Comparison of ENCODE assay signal across 38 cellular contexts in the genomic region with DNA sequence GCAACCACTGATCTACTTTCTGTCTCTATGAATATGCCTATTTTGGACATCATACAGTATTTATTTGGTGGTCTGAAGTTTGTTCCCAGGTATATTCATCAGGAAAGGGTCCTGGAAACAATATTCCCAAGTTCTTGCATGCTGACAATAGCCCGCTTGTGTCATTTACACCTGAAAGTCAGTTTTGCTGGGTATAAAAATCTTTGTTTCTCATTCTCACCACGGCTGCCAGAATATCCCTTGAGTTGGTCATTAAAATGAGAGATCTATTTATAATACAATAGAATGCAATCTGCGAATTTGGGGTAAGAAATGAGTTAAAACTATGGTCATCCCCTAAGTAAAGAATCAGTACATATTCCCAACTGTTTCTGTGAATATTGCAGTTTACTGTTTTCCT.
"Had no signal": no experiment of that assay in that cellular context is flagged by ENCODE, and none has a peak within 500 bp of the region (broad histone marks: within the 10 kb centered on the region; RNA-seq: fewer than 3 reads in every experiment).

No MANE protein-coding gene starts in this region.

- H3K4me3 Mint-ChIP-seq: activated B cell treated with CpG ODN at 0.5 μM for 24 hours; activated CD4-positive, alpha-beta memory T cell treated with anti-CD3 and anti-CD28 coated beads for 36 hours; activated CD4-positive, alpha-beta T cell treated with anti-CD3 and anti-CD28 coated beads, Interleukin-2, amount 10 ng/mL, durations not matched to agents 24 days and 14 days; activated CD8-positive, alpha-beta T cell treated with anti-CD3 and anti-CD28 coated beads for 36 hours; activated naive CD4-positive, alpha-beta T cell treated with anti-CD3 and anti-CD28 coated beads for 36 hours; activated naive CD4-positive, alpha-beta T cell treated with anti-CD3 and anti-CD28 coated beads, Interleukin-2, amount 50 U/mL, for 24 hours; activated naive CD8-positive, alpha-beta T cell; activated naive CD8-positive, alpha-beta T cell treated with anti-CD3 and anti-CD28 coated beads, Interleukin-2, amount 10 ng/mL, durations not matched to agents 7 days and 5 days; activated naive CD8-positive, alpha-beta T cell treated with anti-CD3 and anti-CD28 coated beads, Interleukin-2, amount 50 U/mL, for 24 hours; activated T-cell treated with anti-CD3 and anti-CD28 coated beads, Interleukin-2, amount 50 U/mL, for 4 hours; activated T-cell treated with anti-CD3 and anti-CD28 coated beads, Interleukin-2, amount 50 U/mL, for 72 hours; activated T-helper 1 cell treated with anti-CD3 and anti-CD28 coated beads, Interleukin-12 subunit alpha, Interleukin-12 subunit beta, Interleukin-2, Interleukin-4 antibody, amounts not matched to agents 30 ng/mL and 10 ng/mL and 1 ng/mL, durations not matched to agents 14 hours and 24 hours and 36 hours; activated T-helper 17 cell treated with anti-CD3 and anti-CD28 coated beads, Interleukin-2, amount 50 U/mL, for 72 hours; brain; central memory CD8-positive, alpha-beta T cell; T-helper 1 cell treated with Interleukin-12 subunit alpha and Interleukin-12 subunit beta and Interleukin-4 antibody, amounts not matched to agents 30 μg/mL and 1 μg/mL, for 36 hours; T-helper 2 cell treated with Interferon-gamma antibody and Interleukin-4, amounts not matched to agents 5 μg/mL and 100 μg/mL, for 36 hours had no signal

- H3K36me3 ChIP-seq: ascending aorta, cardiac muscle cell had no signal

- H3K4me1 ChIP-seq: ascending aorta had no signal

- H3K27me3 Mint-ChIP-seq: activated B cell treated with CpG ODN at 0.5 μM for 24 hours; activated CD4-positive, alpha-beta memory T cell treated with anti-CD3 and anti-CD28 coated beads for 36 hours; activated CD4-positive, alpha-beta T cell treated with anti-CD3 and anti-CD28 coated beads, Interleukin-2, amount 10 ng/mL, durations not matched to agents 24 days and 14 days; activated CD8-positive, alpha-beta T cell treated with anti-CD3 and anti-CD28 coated beads for 36 hours; activated naive CD4-positive, alpha-beta T cell treated with anti-CD3 and anti-CD28 coated beads, Interleukin-2, amount 50 U/mL, for 24 hours; activated naive CD8-positive, alpha-beta T cell; activated naive CD8-positive, alpha-beta T cell treated with anti-CD3 and anti-CD28 coated beads, Interleukin-2, amount 10 ng/mL, durations not matched to agents 7 days and 5 days; activated naive CD8-positive, alpha-beta T cell treated with anti-CD3 and anti-CD28 coated beads, Interleukin-2, amount 50 U/mL, for 24 hours; activated T-helper 17 cell treated with anti-CD3 and anti-CD28 coated beads, Interleukin-2, amount 50 U/mL, for 72 hours; brain; central memory CD8-positive, alpha-beta T cell had no signal

- H3K4me1 Mint-ChIP-seq: brain had no signal

- H3K27ac ChIP-seq: ascending aorta, cardiac muscle cell, VCaP had no signal

- H3K4me3 ChIP-seq: ascending aorta, cardiac muscle cell had no signal

- DNase-seq: activated B cell treated with CpG ODN at 0.5 μM for 24 hours; activated CD4-positive, alpha-beta memory T cell treated with anti-CD3 and anti-CD28 coated beads for 36 hours; activated CD4-positive, alpha-beta T cell treated with anti-CD3 and anti-CD28 coated beads for 4 hours; activated CD4-positive, alpha-beta T cell treated with anti-CD3 and anti-CD28 coated beads, Interleukin-2, amount 10 ng/mL, durations not matched to agents 24 days and 14 days; activated CD4-positive, alpha-beta T cell treated with anti-CD3 and anti-CD28 coated beads, Interleukin-2, amount 50 U/mL, for 1 hour; activated CD4-positive, alpha-beta T cell treated with anti-CD3 and anti-CD28 coated beads, Interleukin-2, amount 50 U/mL, for 4 hours; activated CD4-positive, CD25-positive, alpha-beta regulatory T cell treated with anti-CD3 and anti-CD28 coated beads, Interleukin-2, amount 50 U/mL, for 72 hours; activated CD8-positive, alpha-beta memory T cell treated with anti-CD3 and anti-CD28 coated beads, Interleukin-2, amount 50 U/mL, for 4 hours; activated CD8-positive, alpha-beta T cell treated with anti-CD3 and anti-CD28 coated beads for 36 hours; activated effector memory CD4-positive, alpha-beta T cell treated with anti-CD3 and anti-CD28 coated beads, Interleukin-2, amount 50 U/mL, for 16 hours; activated gamma-delta T cell treated with Interleukin-2 at 50 U/mL for 16 hours; activated naive CD4-positive, alpha-beta T cell; activated naive CD4-positive, alpha-beta T cell treated with anti-CD3 and anti-CD28 coated beads for 36 hours; activated naive CD8-positive, alpha-beta T cell treated with anti-CD3 and anti-CD28 coated beads, Interleukin-2, amount 10 ng/mL, durations not matched to agents 7 days and 5 days; activated naive CD8-positive, alpha-beta T cell treated with anti-CD3 and anti-CD28 coated beads, Interleukin-2, amount 50 U/mL, for 24 hours; activated T-cell treated with anti-CD3 and anti-CD28 coated beads for 4 hours; activated T-cell treated with anti-CD3 and anti-CD28 coated beads, Interleukin-2, amount 50 U/mL, for 1 hour; activated T-cell treated with anti-CD3 and anti-CD28 coated beads, Interleukin-2, amount 50 U/mL, for 4 hours; activated T-cell treated with anti-CD3 and anti-CD28 coated beads, Interleukin-2, amount 50 U/mL, for 72 hours; amygdala; anterior cingulate cortex; caudate nucleus; cerebellar nuclear complex; T-helper 2 cell; T-helper 9 cell had no signal

- H3K27ac Mint-ChIP-seq: activated B cell treated with CpG ODN at 0.5 μM for 24 hours; activated CD4-positive, alpha-beta memory T cell treated with anti-CD3 and anti-CD28 coated beads for 36 hours; activated CD4-positive, alpha-beta T cell treated with anti-CD3 and anti-CD28 coated beads, Interleukin-2, amount 10 ng/mL, durations not matched to agents 24 days and 14 days; activated CD8-positive, alpha-beta T cell treated with anti-CD3 and anti-CD28 coated beads for 36 hours; activated naive CD4-positive, alpha-beta T cell treated with anti-CD3 and anti-CD28 coated beads for 36 hours; activated naive CD4-positive, alpha-beta T cell treated with anti-CD3 and anti-CD28 coated beads, Interleukin-2, amount 50 U/mL, for 24 hours; activated naive CD8-positive, alpha-beta T cell; activated naive CD8-positive, alpha-beta T cell treated with anti-CD3 and anti-CD28 coated beads, Interleukin-2, amount 10 ng/mL, durations not matched to agents 7 days and 5 days; activated naive CD8-positive, alpha-beta T cell treated with anti-CD3 and anti-CD28 coated beads, Interleukin-2, amount 50 U/mL, for 24 hours; activated T-cell treated with anti-CD3 and anti-CD28 coated beads, Interleukin-2, amount 50 U/mL, for 72 hours; activated T-helper 1 cell treated with anti-CD3 and anti-CD28 coated beads, Interleukin-12 subunit alpha, Interleukin-12 subunit beta, Interleukin-2, Interleukin-4 antibody, amounts not matched to agents 30 ng/mL and 10 ng/mL and 1 ng/mL, durations not matched to agents 14 hours and 24 hours and 36 hours; activated T-helper 17 cell treated with anti-CD3 and anti-CD28 coated beads, Interleukin-2, amount 50 U/mL, for 72 hours; brain; T-helper 1 cell treated with Interleukin-12 subunit alpha and Interleukin-12 subunit beta and Interleukin-4 antibody, amounts not matched to agents 30 μg/mL and 1 μg/mL, for 36 hours; T-helper 2 cell treated with Interferon-gamma antibody and Interleukin-4, amounts not matched to agents 5 μg/mL and 100 μg/mL, for 36 hours had no signal

- H3K27me3 ChIP-seq: ascending aorta, cardiac muscle cell had no signal

- FAIRE-seq: bronchial epithelial cell, TTC549 had no signal

- ATAC-seq: activated CD8-positive, alpha-beta T cell treated with anti-CD3 and anti-CD28 coated beads for 36 hours; activated naive CD8-positive, alpha-beta T cell treated with anti-CD3 and anti-CD28 coated beads, Interleukin-2, amount 50 U/mL, for 24 hours; activated T-cell treated with anti-CD3 and anti-CD28 coated beads, Interleukin-2, amount 50 U/mL, for 4 hours; activated T-cell treated with anti-CD3 and anti-CD28 coated beads, Interleukin-2, amount 50 U/mL, for 72 hours; activated T-helper 17 cell treated with anti-CD3 and anti-CD28 coated beads, Interleukin-2, amount 50 U/mL, for 72 hours had no signal
